In genomic region chr6:37174196-37174514, GRCh38 we compare ENCODE assay signal across 14 cellular contexts. TPM values are rescaled to one million over a fixed set of nuclear protein-coding genes. Genes with fewer than 3 reads are reported as not detected.
A peak's percentile ranks its signal among the peaks of the same experiment; 100 is the strongest.
DNase-seq lines count a peak whose midpoint lies in the region; ATAC-seq and TF ChIP-seq lines count a peak whose summit lies in the region.
"Had no signal": no experiment of that assay in that cellular context is flagged by ENCODE, and none has a peak within 500 bp of the region (broad histone marks: within the 10 kb centered on the region; RNA-seq: fewer than 3 reads in every experiment).

No MANE protein-coding gene starts in this region.

- peak overlapping the region; percentile 95 for H3K27ac Mint-ChIP-seq in activated naive CD4-positive, alpha-beta T cell treated with anti-CD3 and anti-CD28 coated beads, Interleukin-2, amount 50 U/mL, for 24 hours
- peak overlapping the region; percentile 91 for H3K27ac Mint-ChIP-seq in activated T-helper 1 cell treated with anti-CD3 and anti-CD28 coated beads, Interleukin-12 subunit alpha, Interleukin-12 subunit beta, Interleukin-2, Interleukin-4 antibody, amounts not matched to agents 30 ng/mL and 10 ng/mL and 1 ng/mL, durations not matched to agents 14 hours and 24 hours and 36 hours
- H3K27ac Mint-ChIP-seq in immature natural killer cell = peak overlapping the region; percentile 88 to 96 (median 94)

- H3K36me3 Mint-ChIP-seq in activated naive CD4-positive, alpha-beta T cell treated with anti-CD3 and anti-CD28 coated beads, Interleukin-2, amount 50 U/mL, for 24 hours = peaks cover 35% of the 10 kb centered on the region
- H3K36me3 Mint-ChIP-seq in activated T-helper 1 cell treated with anti-CD3 and anti-CD28 coated beads, Interleukin-12 subunit alpha, Interleukin-12 subunit beta, Interleukin-2, Interleukin-4 antibody, amounts not matched to agents 30 ng/mL and 10 ng/mL and 1 ng/mL, durations not matched to agents 14 hours and 24 hours and 36 hours (ENCODE audit: low read depth) = peaks cover 65% of the 10 kb centered on the region
- H3K36me3 Mint-ChIP-seq in immature natural killer cell = peaks cover 45 to 58% (median 55%) of the 10 kb centered on the region in 3 donors

- peaks cover 14 to 56% (median 36%) of the 10 kb centered on the region in 4 donors for H3K4me1 ChIP-seq in upper lobe of left lung

- peak overlapping the region in 1 of 4 donors; percentile 97 for H3K4me3 ChIP-seq in upper lobe of left lung
- H3K4me3 ChIP-seq: GM23248, smooth muscle cell had no signal

- H3K4me3 Mint-ChIP-seq in activated naive CD4-positive, alpha-beta T cell treated with anti-CD3 and anti-CD28 coated beads, Interleukin-2, amount 50 U/mL, for 24 hours = peak overlapping the region; percentile 95
- peak overlapping the region; percentile 89 for H3K4me3 Mint-ChIP-seq in activated T-helper 1 cell treated with anti-CD3 and anti-CD28 coated beads, Interleukin-12 subunit alpha, Interleukin-12 subunit beta, Interleukin-2, Interleukin-4 antibody, amounts not matched to agents 30 ng/mL and 10 ng/mL and 1 ng/mL, durations not matched to agents 14 hours and 24 hours and 36 hours
- peak overlapping the region; percentile 94 to 98 (median 96) for H3K4me3 Mint-ChIP-seq in immature natural killer cell

- H3K9me3 ChIP-seq in upper lobe of left lung = no peaks in the 10 kb centered on the region

- H3K27me3 Mint-ChIP-seq in activated naive CD4-positive, alpha-beta T cell treated with anti-CD3 and anti-CD28 coated beads, Interleukin-2, amount 50 U/mL, for 24 hours = no peaks in the 10 kb centered on the region
- no peaks in the 10 kb centered on the region for H3K27me3 Mint-ChIP-seq in activated T-helper 1 cell treated with anti-CD3 and anti-CD28 coated beads, Interleukin-12 subunit alpha, Interleukin-12 subunit beta, Interleukin-2, Interleukin-4 antibody, amounts not matched to agents 30 ng/mL and 10 ng/mL and 1 ng/mL, durations not matched to agents 14 hours and 24 hours and 36 hours (ENCODE audit: insufficient read depth)
- H3K27me3 Mint-ChIP-seq in immature natural killer cell (ENCODE audit: low read depth in 3 of 3) = peaks cover 19 to 27% (median 20%) of the 10 kb centered on the region in 3 donors
- H3K27me3 Mint-ChIP-seq: naive B cell had no signal

- 50 to 60% methylated on average over 2 to 3 of the region's 3 CpGs for WGBS in upper lobe of left lung, 2 donors

- peak overlapping the region; percentile 67 to 94 (median 90) for H3K27ac ChIP-seq in upper lobe of left lung
- H3K27ac ChIP-seq: GM23248, RWPE1 had no signal

- intact Hi-C loops in activated T-helper 1 cell treated with anti-CD3 and anti-CD28 coated beads, Interleukin-12 subunit alpha, Interleukin-12 subunit beta, Interleukin-2, Interleukin-4 antibody, amounts not matched to agents 30 ng/mL and 10 ng/mL and 1 ng/mL, durations not matched to agents 14 hours and 24 hours and 36 hours (cut with micrococcal nuclease) = loop anchor here (5.0 kb wide), 1 partner anchor 417 kb away; no protein-coding TSS in a partner anchor

- no peak for DNase-seq in activated naive CD4-positive, alpha-beta T cell (lab: John Stamatoyannopoulos, UW)
- DNase-seq in activated T-helper 1 cell treated with anti-CD3 and anti-CD28 coated beads, Interleukin-12 subunit alpha, Interleukin-12 subunit beta, Interleukin-2, Interleukin-4 antibody, amounts not matched to agents 30 ng/mL and 10 ng/mL and 1 ng/mL, durations not matched to agents 14 hours and 24 hours and 36 hours (ENCODE audit: low spot score) = no peak
- no peak for DNase-seq in immature natural killer cell
- no peak for DNase-seq in upper lobe of left lung
- DNase-seq: cerebellar nuclear complex, naive B cell, NCI-H446 treated with DMSO at 0.1 percent for 48 hours had no signal

- no peak for TF ChIP-seq POLR2A in upper lobe of left lung (IDR thresholded peaks at IDR 0.05)

- H3K9me3 Mint-ChIP-seq in activated naive CD4-positive, alpha-beta T cell treated with anti-CD3 and anti-CD28 coated beads, Interleukin-2, amount 50 U/mL, for 24 hours = no peaks in the 10 kb centered on the region
- no peaks in the 10 kb centered on the region for H3K9me3 Mint-ChIP-seq in activated T-helper 1 cell treated with anti-CD3 and anti-CD28 coated beads, Interleukin-12 subunit alpha, Interleukin-12 subunit beta, Interleukin-2, Interleukin-4 antibody, amounts not matched to agents 30 ng/mL and 10 ng/mL and 1 ng/mL, durations not matched to agents 14 hours and 24 hours and 36 hours
- H3K9me3 Mint-ChIP-seq in immature natural killer cell = peaks cover 0 to 2% (median 0%) of the 10 kb centered on the region in 6 donors
- H3K9me3 Mint-ChIP-seq: naive B cell had no signal

- TF ChIP-seq EP300 in upper lobe of left lung (IDR thresholded peaks at IDR 0.05) = no peak

- TF ChIP-seq CTCF in upper lobe of left lung (IDR thresholded peaks at IDR 0.05) = no peak

- ATAC-seq in upper lobe of left lung (ENCODE audit: low FRiP score in 2 of 2) (no peak), HG03280 (IDR thresholded peaks at IDR 0.05; ENCODE audit: unreplicated experiment) (no peak), HG02970 (IDR thresholded peaks at IDR 0.05; ENCODE audit: low FRiP score, unreplicated experiment) (no peak), HG02798 (IDR thresholded peaks at IDR 0.05; ENCODE audit: poor library complexity, unreplicated experiment) (no peak)

- peaks cover 71% of the 10 kb centered on the region for H3K4me1 Mint-ChIP-seq in activated naive CD4-positive, alpha-beta T cell treated with anti-CD3 and anti-CD28 coated beads, Interleukin-2, amount 50 U/mL, for 24 hours
- peaks cover 63% of the 10 kb centered on the region for H3K4me1 Mint-ChIP-seq in activated T-helper 1 cell treated with anti-CD3 and anti-CD28 coated beads, Interleukin-12 subunit alpha, Interleukin-12 subunit beta, Interleukin-2, Interleukin-4 antibody, amounts not matched to agents 30 ng/mL and 10 ng/mL and 1 ng/mL, durations not matched to agents 14 hours and 24 hours and 36 hours (ENCODE audit: low read depth)
- H3K4me1 Mint-ChIP-seq in immature natural killer cell = peaks cover 65 to 69% of the 10 kb centered on the region in 2 donors

- H3K36me3 ChIP-seq in upper lobe of left lung = peaks cover 25 to 39% (median 37%) of the 10 kb centered on the region in 4 donors

- H3K27me3 ChIP-seq in upper lobe of left lung = no peaks in the 10 kb centered on the region

RNA-seq across cellular contexts. Expression of gene PIM1, which starts 4.2 kb away (rescaled TPM):
- 182 and 192 TPM in 2 replicates for total RNA-seq in activated T-helper 1 cell treated with anti-CD3 and anti-CD28 coated beads, Interleukin-12 subunit alpha, Interleukin-12 subunit beta, Interleukin-2, Interleukin-4 antibody, amounts not matched to agents 30 ng/mL and 10 ng/mL and 1 ng/mL, durations not matched to agents 14 hours and 24 hours and 36 hours
- 100 to 1,000 TPM in 2 of 3 donors, 10 to 100 TPM in 1; 90.5 to 197 (median 117) TPM for polyA plus RNA-seq in immature natural killer cell
- 10 to 100 TPM; 26.9 to 80.9 (median 36.0) TPM for total RNA-seq in upper lobe of left lung
